18 cellular contexts compared by ENCODE assay signal in the genomic region with DNA sequence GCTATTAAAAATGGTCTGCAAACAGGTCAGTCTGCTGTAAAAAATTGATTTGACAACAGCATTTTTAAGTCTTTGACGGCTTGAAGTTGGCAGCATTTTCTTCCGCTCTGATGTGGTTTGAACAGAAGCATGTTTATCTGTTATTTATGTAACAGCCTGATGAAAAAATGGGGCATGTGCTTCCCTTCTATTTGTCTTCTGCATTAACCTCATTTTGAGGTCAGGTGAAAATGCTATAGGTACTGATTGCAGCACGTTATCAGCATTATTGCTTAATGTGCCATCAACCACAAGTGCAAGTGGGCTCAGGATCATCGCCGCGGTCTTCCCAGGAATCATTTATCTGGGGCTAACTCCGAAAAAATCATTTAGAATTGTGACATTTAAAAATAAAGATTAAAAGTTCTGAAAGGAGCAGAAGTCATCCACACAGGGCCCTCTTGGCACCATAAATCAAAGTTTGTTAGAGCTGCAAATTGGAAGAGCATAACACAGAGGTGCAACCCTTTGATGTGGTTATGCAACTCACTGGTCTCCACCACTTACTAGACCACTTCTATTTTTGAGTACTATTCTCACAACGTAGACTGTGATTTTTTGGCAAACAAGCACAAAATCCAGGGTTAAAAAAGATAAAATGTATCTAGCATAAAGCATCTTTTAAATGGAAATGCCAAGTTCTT.
DNase-seq lines count a peak whose midpoint lies in the region; ATAC-seq and TF ChIP-seq lines count a peak whose summit lies in the region.
"Had no signal": no experiment of that assay in that cellular context is flagged by ENCODE, and none has a peak within 500 bp of the region (broad histone marks: within the 10 kb centered on the region; RNA-seq: fewer than 3 reads in every experiment).

No MANE protein-coding gene starts in this region.

- peaks cover 7% of the 10 kb centered on the region for H3K9me3 Mint-ChIP-seq in activated T-helper 17 cell treated with anti-CD3 and anti-CD28 coated beads, Interleukin-2, amount 50 U/mL, for 72 hours
- H3K9me3 Mint-ChIP-seq: activated CD4-positive, alpha-beta memory T cell treated with anti-CD3 and anti-CD28 coated beads, Interleukin-2, amount 10 ng/mL, durations not matched to agents 7 days and 5 days had no signal

- 70% methylated on average over 8 of the region's 8 CpGs for WGBS in hepatocyte (ENCODE audit: low lambda C conversion rate, missing lambda C conversion rate)

- H3K27me3 ChIP-seq in left ventricle myocardium inferior (ENCODE audit: low read depth): no peaks in the 10 kb centered on the region
- H3K27me3 ChIP-seq in hepatocyte: no peaks in the 10 kb centered on the region
- H3K27me3 ChIP-seq: esophagus muscularis mucosa had no signal

- DNase-seq in HT-29 (ENCODE audit: low spot score) (peak; percentile 73), mucosa of descending colon (no peak), left ventricle myocardium inferior (no peak), hepatocyte (ENCODE audit: low spot score) (no peak), NCI-H187 treated with DMSO at 0.1 percent for 48 hours (lab: John Stamatoyannopoulos, UW) (no peak), activated gamma-delta T cell treated with Interleukin-2 at 50 U/mL for 16 hours (no peak)
- DNase-seq: activated CD4-positive, alpha-beta memory T cell treated with anti-CD3 and anti-CD28 coated beads, Interleukin-2, amount 10 ng/mL, durations not matched to agents 7 days and 5 days; anterior cingulate cortex; dermis blood vessel endothelial cell; EL; kidney glomerular epithelial cell; NCI-H1105 treated with DMSO at 0.1 percent for 48 hours; spleen had no signal

- intact Hi-C loops in mucosa of descending colon (cut with DNase I, micrococcal nuclease): no loop called here
- intact Hi-C loops in left ventricle myocardium inferior (cut with micrococcal nuclease): no loop called here

- H3K79me2 ChIP-seq in hepatocyte: no peaks in the 10 kb centered on the region

- H3K36me3 Mint-ChIP-seq in activated T-helper 17 cell treated with anti-CD3 and anti-CD28 coated beads, Interleukin-2, amount 50 U/mL, for 72 hours (ENCODE audit: low read depth): no peaks in the 10 kb centered on the region

- H3K27ac ChIP-seq in left ventricle myocardium inferior (replicated peaks) (no peak overlapping the region), hepatocyte (no peak overlapping the region)
- H3K27ac ChIP-seq: esophagus muscularis mucosa, spleen had no signal

- H2AFZ ChIP-seq in hepatocyte: no peak overlapping the region

- H4K20me1 ChIP-seq in hepatocyte (ENCODE audit: insufficient read depth, poor library complexity, severe bottlenecking): no peaks in the 10 kb centered on the region

- H3K4me1 ChIP-seq in mucosa of descending colon (ENCODE audit: low read depth) (no peaks in the 10 kb centered on the region), left ventricle myocardium inferior (peaks cover 8% of the 10 kb centered on the region), hepatocyte (ENCODE audit: insufficient read depth) (peaks cover 15% of the 10 kb centered on the region)
- H3K4me1 ChIP-seq: spleen had no signal

- H3K4me2 ChIP-seq in hepatocyte: no peak overlapping the region

- H3K27me3 Mint-ChIP-seq in activated T-helper 17 cell treated with anti-CD3 and anti-CD28 coated beads, Interleukin-2, amount 50 U/mL, for 72 hours: no peaks in the 10 kb centered on the region
- H3K27me3 Mint-ChIP-seq: activated CD4-positive, alpha-beta memory T cell treated with anti-CD3 and anti-CD28 coated beads, Interleukin-2, amount 10 ng/mL, durations not matched to agents 7 days and 5 days had no signal

- H3K9me3 ChIP-seq in mucosa of descending colon: no peaks in the 10 kb centered on the region
- no peaks in the 10 kb centered on the region for H3K9me3 ChIP-seq in left ventricle myocardium inferior (replicated peaks)
- H3K9me3 ChIP-seq in hepatocyte (ENCODE audit: low read depth): no peaks in the 10 kb centered on the region
- H3K9me3 ChIP-seq: esophagus muscularis mucosa, spleen had no signal

- H3K4me3 ChIP-seq in mucosa of descending colon: no peak overlapping the region
- H3K4me3 ChIP-seq in left ventricle myocardium inferior: no peak overlapping the region
- no peak overlapping the region for H3K4me3 ChIP-seq in hepatocyte
- H3K4me3 ChIP-seq: esophagus muscularis mucosa, spleen had no signal

- H3K4me3 Mint-ChIP-seq in activated T-helper 17 cell treated with anti-CD3 and anti-CD28 coated beads, Interleukin-2, amount 50 U/mL, for 72 hours: peak overlapping the region; percentile 60
- H3K4me3 Mint-ChIP-seq: activated CD4-positive, alpha-beta memory T cell treated with anti-CD3 and anti-CD28 coated beads, Interleukin-2, amount 10 ng/mL, durations not matched to agents 7 days and 5 days; B cell had no signal

- TF ChIP-seq CTCF in mucosa of descending colon (IDR thresholded peaks at IDR 0.05) (no peak), left ventricle myocardium inferior (IDR thresholded peaks at IDR 0.05; ENCODE audit: borderline replicate concordance) (no peak), hepatocyte (IDR thresholded peaks at IDR 0.05; ENCODE audit: poor library complexity) (no peak)

- peaks cover 25% of the 10 kb centered on the region for H3K4me1 Mint-ChIP-seq in activated T-helper 17 cell treated with anti-CD3 and anti-CD28 coated beads, Interleukin-2, amount 50 U/mL, for 72 hours
- H3K4me1 Mint-ChIP-seq: B cell had no signal

- H3K9me2 ChIP-seq in hepatocyte (replicated peaks; ENCODE audit: insufficient read depth): no peaks in the 10 kb centered on the region

- peak; percentile 37 for ATAC-seq in GM18858 (IDR thresholded peaks at IDR 0.05; ENCODE audit: unreplicated experiment)
- no peak for ATAC-seq in activated T-helper 17 cell treated with anti-CD3 and anti-CD28 coated beads, Interleukin-2, amount 50 U/mL, for 72 hours (replicated peaks)
- ATAC-seq in mucosa of descending colon: peak; percentile 16
- ATAC-seq: SK-N-SH treated with all-trans-retinoic acid at 6 μM for 48 hours had no signal

- no peaks in the 10 kb centered on the region for H3K36me3 ChIP-seq in mucosa of descending colon (ENCODE audit: low read depth)
- H3K36me3 ChIP-seq in left ventricle myocardium inferior: no peaks in the 10 kb centered on the region
- H3K36me3 ChIP-seq in hepatocyte (replicated peaks; ENCODE audit: insufficient read depth, low read depth): no peaks in the 10 kb centered on the region
- H3K36me3 ChIP-seq: esophagus muscularis mucosa, spleen had no signal

- H3K27ac Mint-ChIP-seq in activated T-helper 17 cell treated with anti-CD3 and anti-CD28 coated beads, Interleukin-2, amount 50 U/mL, for 72 hours: peak overlapping the region; percentile 77
- H3K27ac Mint-ChIP-seq: activated CD4-positive, alpha-beta memory T cell treated with anti-CD3 and anti-CD28 coated beads, Interleukin-2, amount 10 ng/mL, durations not matched to agents 7 days and 5 days; B cell had no signal
